Comparison of ENCODE assay signal across 19 cellular contexts in genomic region chr1:21499283-21499945, GRCh38. TPM values are rescaled to one million over a fixed set of nuclear protein-coding genes. Genes with fewer than 3 reads are reported as not detected.
DNase-seq lines count a peak whose midpoint lies in the region; ATAC-seq and TF ChIP-seq lines count a peak whose summit lies in the region.
"Had no signal": no experiment of that assay in that cellular context is flagged by ENCODE, and none has a peak within 500 bp of the region (broad histone marks: within the 10 kb centered on the region; RNA-seq: fewer than 3 reads in every experiment).

No MANE protein-coding gene starts in this region.

- TF ChIP-seq CTCF in AG10803 (conservative IDR thresholded peaks at IDR 0.05; ENCODE audit: low read length) (no peak), left lung (IDR thresholded peaks at IDR 0.05) (no peak)

- no peak overlapping the region for H3K4me3 ChIP-seq in AG10803 (ENCODE audit: low read length)
- no peak overlapping the region for H3K4me3 ChIP-seq in adipocyte (ENCODE audit: low read length)
- H3K4me3 ChIP-seq in left lung: no peak overlapping the region
- H3K4me3 ChIP-seq: BLaER1 treated with 17β-estradiol and CSF1 and Interleukin-3, amounts not matched to agents 10 nM and 100 nM had no signal

- H3K36me3 ChIP-seq in adipocyte (ENCODE audit: control insufficient read depth, insufficient read depth, low read length, severe bottlenecking) (no peaks in the 10 kb centered on the region), left lung (no peaks in the 10 kb centered on the region)
- H3K36me3 ChIP-seq: BLaER1 treated with 17β-estradiol and CSF1 and Interleukin-3, amounts not matched to agents 10 nM and 100 nM had no signal

- H3K27me3 ChIP-seq in adipocyte (replicated peaks; ENCODE audit: control insufficient read depth, insufficient read depth, low read length) (peaks cover 20% of the 10 kb centered on the region), left lung (peaks cover 0 to 8% of the 10 kb centered on the region in 2 donors)
- H3K27me3 ChIP-seq: BLaER1 treated with 17β-estradiol and CSF1 and Interleukin-3, amounts not matched to agents 10 nM and 100 nM had no signal

- H3K4me1 ChIP-seq in adipocyte (ENCODE audit: control insufficient read depth, insufficient read depth, low read length): no peaks in the 10 kb centered on the region
- no peaks in the 10 kb centered on the region for H3K4me1 ChIP-seq in left lung
- H3K4me1 ChIP-seq: BLaER1 treated with 17β-estradiol and CSF1 and Interleukin-3, amounts not matched to agents 10 nM and 100 nM had no signal

- ATAC-seq in left lung: peak; percentile 30
- ATAC-seq: CD8-positive, alpha-beta T cell; SK-N-SH treated with all-trans-retinoic acid at 6 μM for 48 hours had no signal

- H3K9me3 ChIP-seq in adipocyte (ENCODE audit: control insufficient read depth, low read length) (peaks cover 8% of the 10 kb centered on the region), left lung (no peaks in the 10 kb centered on the region)

- H3K9ac ChIP-seq in adipocyte (ENCODE audit: low read length): no peak overlapping the region
- H3K9ac ChIP-seq: BLaER1 treated with 17β-estradiol and CSF1 and Interleukin-3, amounts not matched to agents 10 nM and 100 nM had no signal

- no peak overlapping the region for H3K27ac ChIP-seq in left lung
- H3K27ac ChIP-seq: BLaER1 treated with 17β-estradiol and CSF1 and Interleukin-3, amounts not matched to agents 10 nM and 100 nM had no signal

- peak; percentile 77 for DNase-seq in AG10803 (ENCODE audit: low read depth)
- peak; percentile 72 for DNase-seq in adipocyte (ENCODE audit: low read depth)
- peak; percentile 22 for DNase-seq in dedifferentiated amniotic fluid mesenchymal stem cell (ENCODE audit: extremely low spot score)
- DNase-seq in left lung: no peak
- DNase-seq in NCI-H2029 (lab: John Stamatoyannopoulos, UW): no peak
- no peak for DNase-seq in NCI-H146 treated with DMSO at 0.1 percent for 48 hours (lab: John Stamatoyannopoulos, UW; ENCODE audit: unreplicated experiment)
- DNase-seq in NCI-H1092 treated with DMSO at 0.1 percent for 48 hours (lab: John Stamatoyannopoulos, UW): no peak
- DNase-seq: Calu3; CD8-positive, alpha-beta T cell; EL; HFFc6; NCI-H1105 treated with DMSO at 0.1 percent for 48 hours; NCI-H1694 treated with DMSO at 0.1 percent for 48 hours; NCI-H2227 treated with DMSO at 0.1 percent for 48 hours; NCI-H524; SIG-M5 had no signal

- intact Hi-C loops in left lung (cut with DNase I): no loop called here

RNA-seq across cellular contexts. Expression of gene ALPL, which starts 9.8 kb away (rescaled TPM):
- 100 to 1,000 TPM; 148 to 198 TPM for total RNA-seq in left lung
- total RNA-seq: CD8-positive, alpha-beta T cell; H4 had no signal

RNA-seq across cellular contexts. Expression of gene NBPF3, which starts 59.5 kb away (rescaled TPM):
- total RNA-seq in left lung: 10 to 100 TPM in 1 of 2 donors, 1 to 10 TPM in 1; 3.6 to 11.6 TPM

Comparison
In these comparisons a context has a peak if more than half of its experiments do, and no peak if none do; other contexts are left out.
1. DNase-seq: peak in AG10803 (single experiment), adipocyte (single experiment) and dedifferentiated amniotic fluid mesenchymal stem cell (single experiment); none in left lung (0 of 2), NCI-H2029 (single experiment), NCI-H146 treated with DMSO at 0.1 percent for 48 hours (single experiment) and NCI-H1092 treated with DMSO at 0.1 percent for 48 hours (single experiment).